ENCODE assay signal across 9 cellular contexts in genomic region chr5:17132444-17133083, GRCh38.
A peak's percentile ranks its signal among the peaks of the same experiment; 100 is the strongest.
DNase-seq lines count a peak whose midpoint lies in the region; ATAC-seq and TF ChIP-seq lines count a peak whose summit lies in the region.
"Had no signal": no experiment of that assay in that cellular context is flagged by ENCODE, and none has a peak within 500 bp of the region (broad histone marks: within the 10 kb centered on the region; RNA-seq: fewer than 3 reads in every experiment).

No MANE protein-coding gene starts in this region.

- DNase-seq in A172 (ENCODE audit: low spot score) (peak; percentile 47), epithelial cell of esophagus (ENCODE audit: low read depth) (peak; percentile 52), progenitor cell of endocrine pancreas (ENCODE audit: low spot score, unreplicated experiment) (no peak), NCI-H1436 (lab: John Stamatoyannopoulos, UW) (no peak)
- DNase-seq in activated T-helper 2 cell treated with anti-CD3 and anti-CD28 coated beads, Interferon-gamma antibody, Interleukin-2, Interleukin-4, amounts not matched to agents 10 μg/mL and 5 μg/mL and 100 μg/mL, durations not matched to agents 14 hours and 24 hours and 36 hours (ENCODE audit: low spot score), result no peak

- H3K4me3 ChIP-seq in OCI-LY1 (ENCODE audit: low read depth, low read length, poor library complexity, severe bottlenecking) (no peak overlapping the region), epithelial cell of esophagus (ENCODE audit: low read length) (no peak overlapping the region)
- H3K4me3 ChIP-seq: HAP-1 had no signal

- intact Hi-C loops in activated T-helper 2 cell treated with anti-CD3 and anti-CD28 coated beads, Interferon-gamma antibody, Interleukin-2, Interleukin-4, amounts not matched to agents 10 μg/mL and 5 μg/mL and 100 μg/mL, durations not matched to agents 14 hours and 24 hours and 36 hours (cut with micrococcal nuclease), result loop anchor here (1.0 kb wide), 1 partner anchor 341 kb away; no protein-coding TSS in a partner anchor

- H3K36me3 ChIP-seq in OCI-LY1 (ENCODE audit: insufficient read depth, low read length), result no peaks in the 10 kb centered on the region
- H3K36me3 ChIP-seq: HAP-1 had no signal

- no peak overlapping the region for H3K4me2 ChIP-seq in OCI-LY1 (ENCODE audit: low read length)

- H3K9me3 Mint-ChIP-seq in progenitor cell of endocrine pancreas (ENCODE audit: low read depth), result peaks cover 2% of the 10 kb centered on the region
- H3K9me3 Mint-ChIP-seq in activated T-helper 2 cell treated with anti-CD3 and anti-CD28 coated beads, Interferon-gamma antibody, Interleukin-2, Interleukin-4, amounts not matched to agents 10 μg/mL and 5 μg/mL and 100 μg/mL, durations not matched to agents 14 hours and 24 hours and 36 hours, result no peaks in the 10 kb centered on the region

- peak; percentile 70 for ATAC-seq in HG03342 (IDR thresholded peaks at IDR 0.05; ENCODE audit: unreplicated experiment)

- no peaks in the 10 kb centered on the region for H3K9me2 ChIP-seq in OCI-LY1 (ENCODE audit: low read depth, low read length)

- H3K36me3 Mint-ChIP-seq in progenitor cell of endocrine pancreas (ENCODE audit: insufficient read depth), result no peaks in the 10 kb centered on the region
- H3K36me3 Mint-ChIP-seq in activated T-helper 2 cell treated with anti-CD3 and anti-CD28 coated beads, Interferon-gamma antibody, Interleukin-2, Interleukin-4, amounts not matched to agents 10 μg/mL and 5 μg/mL and 100 μg/mL, durations not matched to agents 14 hours and 24 hours and 36 hours (ENCODE audit: low read depth), result no peaks in the 10 kb centered on the region

- no peaks in the 10 kb centered on the region; the same call in 1 of the 2 replicates for H3K27me3 ChIP-seq in OCI-LY1 (ENCODE audit: insufficient read depth, low read length)

- H3K79me2 ChIP-seq in OCI-LY1 (ENCODE audit: insufficient read depth, low read length), result no peaks in the 10 kb centered on the region

- no peak overlapping the region for H2AFZ ChIP-seq in OCI-LY1 (ENCODE audit: low read length)

- no peak overlapping the region for H3K27ac Mint-ChIP-seq in progenitor cell of endocrine pancreas
- H3K27ac Mint-ChIP-seq in activated T-helper 2 cell treated with anti-CD3 and anti-CD28 coated beads, Interferon-gamma antibody, Interleukin-2, Interleukin-4, amounts not matched to agents 10 μg/mL and 5 μg/mL and 100 μg/mL, durations not matched to agents 14 hours and 24 hours and 36 hours, result no peak overlapping the region

- TF ChIP-seq CTCF in GM12872 (IDR thresholded peaks at IDR 0.05; ENCODE audit: insufficient read depth, low read depth, low read length) (peak; percentile 53; the same call in 1 of the 3 replicates), OCI-LY1 (IDR thresholded peaks at IDR 0.05; ENCODE audit: low read length) (peak; percentile 57), epithelial cell of esophagus (IDR thresholded peaks at IDR 0.05; ENCODE audit: insufficient read depth, low read depth, low read length, missing control alignments) (peak; percentile 59), progenitor cell of endocrine pancreas (IDR thresholded peaks at IDR 0.05; ENCODE audit: unreplicated experiment) (peak; percentile 74)

- H3K4me1 Mint-ChIP-seq in progenitor cell of endocrine pancreas (ENCODE audit: low read depth), result peaks cover 4% of the 10 kb centered on the region
- H3K4me1 Mint-ChIP-seq in activated T-helper 2 cell treated with anti-CD3 and anti-CD28 coated beads, Interferon-gamma antibody, Interleukin-2, Interleukin-4, amounts not matched to agents 10 μg/mL and 5 μg/mL and 100 μg/mL, durations not matched to agents 14 hours and 24 hours and 36 hours (ENCODE audit: low read depth), result peaks cover 3% of the 10 kb centered on the region

- no peak overlapping the region for H3K9ac ChIP-seq in OCI-LY1 (ENCODE audit: low read length)

- H3K4me3 Mint-ChIP-seq in progenitor cell of endocrine pancreas (ENCODE audit: low read depth), result no peak overlapping the region
- H3K4me3 Mint-ChIP-seq in activated T-helper 2 cell treated with anti-CD3 and anti-CD28 coated beads, Interferon-gamma antibody, Interleukin-2, Interleukin-4, amounts not matched to agents 10 μg/mL and 5 μg/mL and 100 μg/mL, durations not matched to agents 14 hours and 24 hours and 36 hours (ENCODE audit: low read depth), result no peak overlapping the region

- no peaks in the 10 kb centered on the region for H3F3A ChIP-seq in OCI-LY1 (ENCODE audit: insufficient read depth, low read length)

- H3K27me3 Mint-ChIP-seq in progenitor cell of endocrine pancreas, result peaks cover 7% of the 10 kb centered on the region
- peaks cover 6% of the 10 kb centered on the region for H3K27me3 Mint-ChIP-seq in activated T-helper 2 cell treated with anti-CD3 and anti-CD28 coated beads, Interferon-gamma antibody, Interleukin-2, Interleukin-4, amounts not matched to agents 10 μg/mL and 5 μg/mL and 100 μg/mL, durations not matched to agents 14 hours and 24 hours and 36 hours (ENCODE audit: low read depth)

- H3K27ac ChIP-seq in OCI-LY1 (ENCODE audit: low read depth, low read length, poor library complexity, severe bottlenecking), result no peak overlapping the region

- no peaks in the 10 kb centered on the region for H3K9me3 ChIP-seq in OCI-LY1 (ENCODE audit: low read length)
- H3K9me3 ChIP-seq: HAP-1 had no signal

- no peaks in the 10 kb centered on the region for H4K20me1 ChIP-seq in OCI-LY1 (ENCODE audit: insufficient read depth, low read length)

- no peaks in the 10 kb centered on the region for H3K4me1 ChIP-seq in OCI-LY1 (ENCODE audit: insufficient read depth, low read length, severe bottlenecking)

Comparison
In these comparisons a context has a peak if more than half of its experiments do, and no peak if none do; other contexts are left out.
1. DNase-seq: peak in A172 (single experiment) and epithelial cell of esophagus (single experiment); none in progenitor cell of endocrine pancreas (single experiment), NCI-H1436 (single experiment) and activated T-helper 2 cell treated with anti-CD3 and anti-CD28 coated beads, Interferon-gamma antibody, Interleukin-2, Interleukin-4, amounts not matched to agents 10 μg/mL and 5 μg/mL and 100 μg/mL, durations not matched to agents 14 hours and 24 hours and 36 hours (single experiment).
2. Peak in every context shown above with its lines, with median percentiles within 50 percentile points of each other: CTCF ChIP-seq.